33 cellular contexts compared by ENCODE assay signal in genomic region chr17:17393976-17394375, GRCh38.
"Had no signal": no experiment of that assay in that cellular context is flagged by ENCODE, and none has a peak within 500 bp of the region (broad histone marks: within the 10 kb centered on the region; RNA-seq: fewer than 3 reads in every experiment).

No MANE protein-coding gene starts in this region.

- H3K27me3 ChIP-seq: ascending aorta, cardiac muscle cell had no signal

- H3K4me3 ChIP-seq: ascending aorta, cardiac muscle cell had no signal

- H3K36me3 Mint-ChIP-seq: activated CD4-positive, alpha-beta memory T cell treated with anti-CD3 and anti-CD28 coated beads for 36 hours; activated naive CD4-positive, alpha-beta T cell treated with anti-CD3 and anti-CD28 coated beads, Interleukin-2, amount 10 ng/mL, durations not matched to agents 7 days and 5 days; activated naive CD4-positive, alpha-beta T cell treated with anti-CD3 and anti-CD28 coated beads, Interleukin-2, amount 50 U/mL, for 24 hours; activated naive CD8-positive, alpha-beta T cell; activated naive CD8-positive, alpha-beta T cell treated with anti-CD3 and anti-CD28 coated beads, Interleukin-2, amount 10 ng/mL, durations not matched to agents 7 days and 5 days; brain had no signal

- H3K9me3 ChIP-seq: ascending aorta had no signal

- H3K27ac ChIP-seq: ascending aorta, cardiac muscle cell, VCaP had no signal

- H3K36me3 ChIP-seq: ascending aorta, cardiac muscle cell had no signal

- H3K4me1 ChIP-seq: ascending aorta had no signal

- H3K9me3 Mint-ChIP-seq: activated B cell treated with CpG ODN at 0.5 μM for 24 hours; activated CD4-positive, alpha-beta memory T cell treated with anti-CD3 and anti-CD28 coated beads for 36 hours; activated CD4-positive, alpha-beta T cell treated with anti-CD3 and anti-CD28 coated beads, Interleukin-2, amount 10 ng/mL, durations not matched to agents 24 days and 14 days; activated CD8-positive, alpha-beta T cell treated with anti-CD3 and anti-CD28 coated beads for 36 hours; activated naive CD4-positive, alpha-beta T cell treated with anti-CD3 and anti-CD28 coated beads, Interleukin-2, amount 10 ng/mL, durations not matched to agents 7 days and 5 days; activated naive CD4-positive, alpha-beta T cell treated with anti-CD3 and anti-CD28 coated beads, Interleukin-2, amount 50 U/mL, for 24 hours; activated naive CD8-positive, alpha-beta T cell treated with anti-CD3 and anti-CD28 coated beads, Interleukin-2, amount 50 U/mL, for 24 hours; activated T-helper 2 cell treated with anti-CD3 and anti-CD28 coated beads, Interferon-gamma antibody, Interleukin-2, Interleukin-4, amounts not matched to agents 10 μg/mL and 5 μg/mL and 100 μg/mL, durations not matched to agents 14 hours and 24 hours and 36 hours; central memory CD8-positive, alpha-beta T cell; T-helper 2 cell treated with Interferon-gamma antibody and Interleukin-4, amounts not matched to agents 5 μg/mL and 100 μg/mL, for 36 hours had no signal

- ATAC-seq: activated CD8-positive, alpha-beta T cell treated with anti-CD3 and anti-CD28 coated beads for 36 hours; activated naive CD8-positive, alpha-beta T cell treated with anti-CD3 and anti-CD28 coated beads, Interleukin-2, amount 50 U/mL, for 24 hours had no signal

- H3K27me3 Mint-ChIP-seq: activated B cell treated with CpG ODN at 0.5 μM for 24 hours; activated CD4-positive, alpha-beta memory T cell treated with anti-CD3 and anti-CD28 coated beads for 36 hours; activated naive CD4-positive, alpha-beta T cell treated with anti-CD3 and anti-CD28 coated beads, Interleukin-2, amount 50 U/mL, for 24 hours; activated naive CD8-positive, alpha-beta T cell; central memory CD8-positive, alpha-beta T cell had no signal

- H3K27ac Mint-ChIP-seq: activated B cell treated with CpG ODN at 0.5 μM for 24 hours; activated CD4-positive, alpha-beta memory T cell treated with anti-CD3 and anti-CD28 coated beads for 36 hours; activated CD4-positive, alpha-beta T cell treated with anti-CD3 and anti-CD28 coated beads, Interleukin-2, amount 10 ng/mL, durations not matched to agents 24 days and 14 days; activated CD8-positive, alpha-beta T cell treated with anti-CD3 and anti-CD28 coated beads for 36 hours; activated naive CD4-positive, alpha-beta T cell treated with anti-CD3 and anti-CD28 coated beads, Interleukin-2, amount 10 ng/mL, durations not matched to agents 7 days and 5 days; activated naive CD4-positive, alpha-beta T cell treated with anti-CD3 and anti-CD28 coated beads, Interleukin-2, amount 50 U/mL, for 24 hours; activated naive CD8-positive, alpha-beta T cell; activated naive CD8-positive, alpha-beta T cell treated with anti-CD3 and anti-CD28 coated beads, Interleukin-2, amount 10 ng/mL, durations not matched to agents 7 days and 5 days; activated naive CD8-positive, alpha-beta T cell treated with anti-CD3 and anti-CD28 coated beads, Interleukin-2, amount 50 U/mL, for 24 hours; activated T-helper 2 cell treated with anti-CD3 and anti-CD28 coated beads, Interferon-gamma antibody, Interleukin-2, Interleukin-4, amounts not matched to agents 10 μg/mL and 5 μg/mL and 100 μg/mL, durations not matched to agents 14 hours and 24 hours and 36 hours; T-helper 2 cell treated with Interferon-gamma antibody and Interleukin-4, amounts not matched to agents 5 μg/mL and 100 μg/mL, for 36 hours had no signal

- H3K4me3 Mint-ChIP-seq: activated B cell treated with CpG ODN at 0.5 μM for 24 hours; activated CD4-positive, alpha-beta memory T cell treated with anti-CD3 and anti-CD28 coated beads for 36 hours; activated CD4-positive, alpha-beta T cell treated with anti-CD3 and anti-CD28 coated beads, Interleukin-2, amount 10 ng/mL, durations not matched to agents 24 days and 14 days; activated CD8-positive, alpha-beta T cell treated with anti-CD3 and anti-CD28 coated beads for 36 hours; activated naive CD4-positive, alpha-beta T cell treated with anti-CD3 and anti-CD28 coated beads, Interleukin-2, amount 10 ng/mL, durations not matched to agents 7 days and 5 days; activated naive CD4-positive, alpha-beta T cell treated with anti-CD3 and anti-CD28 coated beads, Interleukin-2, amount 50 U/mL, for 24 hours; activated naive CD8-positive, alpha-beta T cell treated with anti-CD3 and anti-CD28 coated beads, Interleukin-2, amount 10 ng/mL, durations not matched to agents 7 days and 5 days; activated naive CD8-positive, alpha-beta T cell treated with anti-CD3 and anti-CD28 coated beads, Interleukin-2, amount 50 U/mL, for 24 hours; brain; T-helper 2 cell treated with Interferon-gamma antibody and Interleukin-4, amounts not matched to agents 5 μg/mL and 100 μg/mL, for 36 hours had no signal

- DNase-seq: activated B cell treated with CpG ODN at 0.5 μM for 24 hours; activated CD4-positive, alpha-beta memory T cell treated with anti-CD3 and anti-CD28 coated beads for 36 hours; activated CD4-positive, alpha-beta T cell treated with anti-CD3 and anti-CD28 coated beads for 4 hours; activated CD4-positive, alpha-beta T cell treated with anti-CD3 and anti-CD28 coated beads, Interleukin-2, amount 10 ng/mL, durations not matched to agents 24 days and 14 days; activated CD4-positive, alpha-beta T cell treated with anti-CD3 and anti-CD28 coated beads, Interleukin-2, amount 50 U/mL, for 1 hour; activated CD4-positive, alpha-beta T cell treated with anti-CD3 and anti-CD28 coated beads, Interleukin-2, amount 50 U/mL, for 4 hours; activated CD4-positive, CD25-positive, alpha-beta regulatory T cell treated with anti-CD3 and anti-CD28 coated beads, Interleukin-2, amount 50 U/mL, for 72 hours; activated CD8-positive, alpha-beta memory T cell treated with anti-CD3 and anti-CD28 coated beads, Interleukin-2, amount 50 U/mL, for 4 hours; activated CD8-positive, alpha-beta T cell treated with anti-CD3 and anti-CD28 coated beads for 36 hours; activated effector memory CD4-positive, alpha-beta T cell treated with Interleukin-2 at 50 U/mL for 16 hours; activated gamma-delta T cell; activated naive CD4-positive, alpha-beta T cell treated with anti-CD3 and anti-CD28 coated beads, Interleukin-2, amount 10 ng/mL, durations not matched to agents 7 days and 5 days; activated naive CD4-positive, alpha-beta T cell treated with Interleukin-2 at 50 U/mL for 16 hours; activated naive CD8-positive, alpha-beta T cell treated with anti-CD3 and anti-CD28 coated beads, Interleukin-2, amount 10 ng/mL, durations not matched to agents 7 days and 5 days; activated naive CD8-positive, alpha-beta T cell treated with anti-CD3 and anti-CD28 coated beads, Interleukin-2, amount 50 U/mL, for 24 hours; activated T-cell treated with anti-CD3 and anti-CD28 coated beads for 4 hours; activated T-cell treated with anti-CD3 and anti-CD28 coated beads, Interleukin-2, amount 50 U/mL, for 1 hour; activated T-cell treated with anti-CD3 and anti-CD28 coated beads, Interleukin-2, amount 50 U/mL, for 48 hours; amygdala; anterior cingulate cortex; caudate nucleus; cerebellar nuclear complex; T-helper 2 cell; T-helper 9 cell had no signal
